ENCODE assay signal across 1 cellular context in the genomic region with DNA sequence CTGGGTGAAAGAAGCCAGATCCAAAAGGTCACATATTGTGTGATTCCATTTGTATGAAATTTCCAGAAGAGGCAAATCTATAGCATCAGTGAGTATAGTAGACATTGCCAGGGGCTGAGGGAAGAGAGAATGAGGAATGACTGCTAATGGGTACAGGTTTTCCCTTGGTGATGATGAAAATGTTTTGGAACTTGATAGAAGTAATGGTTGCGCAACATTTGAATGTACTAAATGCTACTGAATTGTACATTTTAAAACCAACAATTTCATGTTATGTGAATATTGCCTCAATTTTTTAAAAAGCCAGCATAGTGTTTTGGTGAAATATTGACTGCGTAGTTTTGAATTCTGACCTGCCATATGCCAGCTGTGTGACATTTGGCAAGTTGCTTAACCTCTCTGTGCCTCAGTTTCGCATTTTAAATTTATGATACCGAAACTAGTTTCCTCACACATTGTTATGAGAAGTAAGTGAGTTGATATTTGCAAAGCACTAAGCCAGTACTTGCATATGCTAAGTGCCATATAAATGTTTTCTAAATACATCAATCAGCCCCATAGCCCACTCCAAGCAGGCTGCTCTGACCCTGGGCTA.
TF ChIP-seq lines count a peak whose summit lies in the region.

No MANE protein-coding gene starts in this region.

TF ChIP-seq in HEK293, 187 proteins besides CTCF, POLR2A, EP300 and RAD21 (continued from another document):
- TF ChIP-seq, protein P1, sequence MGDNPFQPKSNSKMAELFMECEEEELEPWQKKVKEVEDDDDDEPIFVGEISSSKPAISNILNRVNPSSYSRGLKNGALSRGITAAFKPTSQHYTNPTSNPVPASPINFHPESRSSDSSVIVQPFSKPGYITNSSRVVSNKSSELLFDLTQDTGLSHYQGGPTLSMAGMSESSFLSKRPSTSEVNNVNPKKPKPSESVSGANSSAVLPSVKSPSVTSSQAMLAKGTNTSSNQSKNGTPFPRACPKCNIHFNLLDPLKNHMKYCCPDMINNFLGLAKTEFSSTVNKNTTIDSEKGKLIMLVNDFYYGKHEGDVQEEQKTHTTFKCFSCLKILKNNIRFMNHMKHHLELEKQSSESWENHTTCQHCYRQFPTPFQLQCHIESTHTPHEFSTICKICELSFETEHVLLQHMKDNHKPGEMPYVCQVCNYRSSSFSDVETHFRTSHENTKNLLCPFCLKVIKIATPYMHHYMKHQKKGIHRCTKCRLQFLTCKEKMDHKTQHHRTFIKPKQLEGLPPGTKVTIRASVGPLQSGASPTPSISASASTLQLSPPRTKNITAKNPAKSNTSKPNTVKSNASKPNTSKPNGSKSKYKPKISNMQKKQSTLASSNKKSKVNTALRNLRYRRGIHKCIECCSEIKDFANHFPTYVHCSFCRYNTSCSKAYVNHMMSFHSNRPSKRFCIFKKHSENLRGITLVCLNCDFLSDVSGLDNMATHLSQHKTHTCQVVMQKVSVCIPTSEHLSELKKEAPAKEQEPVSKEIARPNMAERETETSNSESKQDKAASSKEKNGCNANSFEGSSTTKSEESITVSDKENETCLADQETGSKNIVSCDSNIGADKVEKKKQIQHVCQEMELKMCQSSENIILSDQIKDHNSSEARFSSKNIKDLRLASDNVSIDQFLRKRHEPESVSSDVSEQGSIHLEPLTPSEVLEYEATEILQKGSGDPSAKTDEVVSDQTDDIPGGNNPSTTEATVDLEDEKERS (tag by site-specific recombination; IDR thresholded peaks at IDR 0.05): no peak
